ENCODE assay signal across 27 cellular contexts in genomic region chr4:125517831-125518230, GRCh38.
"Had no signal": no experiment of that assay in that cellular context is flagged by ENCODE, and none has a peak within 500 bp of the region (broad histone marks: within the 10 kb centered on the region; RNA-seq: fewer than 3 reads in every experiment).

No MANE protein-coding gene starts in this region.

- FAIRE-seq: TTC549 had no signal

- H3K4me1 Mint-ChIP-seq: activated CD4-positive, alpha-beta T cell treated with anti-CD3 and anti-CD28 coated beads, Interleukin-2, amount 10 ng/mL, durations not matched to agents 24 days and 14 days; activated naive CD8-positive, alpha-beta T cell treated with anti-CD3 and anti-CD28 coated beads for 36 hours; activated T-helper 17 cell treated with anti-CD3 and anti-CD28 coated beads, Interleukin-2, amount 50 U/mL, for 72 hours; central memory CD8-positive, alpha-beta T cell had no signal

- ATAC-seq: activated CD8-positive, alpha-beta T cell treated with anti-CD3 and anti-CD28 coated beads for 36 hours; activated T-cell treated with anti-CD3 and anti-CD28 coated beads, Interleukin-2, amount 50 U/mL, for 72 hours; activated T-helper 17 cell treated with anti-CD3 and anti-CD28 coated beads, Interleukin-2, amount 50 U/mL, for 72 hours had no signal

- H3K36me3 Mint-ChIP-seq: activated naive CD8-positive, alpha-beta T cell treated with anti-CD3 and anti-CD28 coated beads for 36 hours had no signal

- H3K9me3 ChIP-seq: Peyer's patch had no signal

- H3K27ac ChIP-seq: cardiac muscle cell, Peyer's patch had no signal

- H3K36me3 ChIP-seq: cardiac muscle cell, Peyer's patch had no signal

- DNase-seq: activated CD4-positive, alpha-beta T cell treated with anti-CD3 and anti-CD28 coated beads, Interleukin-2, amount 10 ng/mL, durations not matched to agents 24 days and 14 days; activated CD4-positive, alpha-beta T cell treated with anti-CD3 and anti-CD28 coated beads, Interleukin-2, amount 50 U/mL, for 4 hours; activated CD8-positive, alpha-beta T cell treated with anti-CD3 and anti-CD28 coated beads for 36 hours; activated effector memory CD4-positive, alpha-beta T cell treated with anti-CD3 and anti-CD28 coated beads, Interleukin-2, amount 50 U/mL, for 16 hours; activated naive CD4-positive, alpha-beta T cell; activated naive CD4-positive, alpha-beta T cell treated with anti-CD3 and anti-CD28 coated beads, Interleukin-2, amount 50 U/mL, for 16 hours; activated naive CD8-positive, alpha-beta T cell treated with anti-CD3 and anti-CD28 coated beads for 36 hours; activated T-cell treated with anti-CD3 and anti-CD28 coated beads, Interleukin-2, amount 50 U/mL, for 1 hour; activated T-cell treated with anti-CD3 and anti-CD28 coated beads, Interleukin-2, amount 50 U/mL, for 72 hours; amniotic stem cell; aorta; Karpas-422; KBM-7; NCI-H1105; NCI-H1417 treated with DMSO at 0.1 percent for 48 hours; NCI-H1930; NCI-H2081 treated with DMSO at 0.1 percent for 48 hours; NCI-H226; NCI-H446 treated with DMSO at 0.1 percent for 48 hours; NCI-H524 treated with DMSO at 0.1 percent for 48 hours; Peyer's patch; RPMI8226; SHP77 treated with DMSO at 0.1 percent for 48 hours had no signal

- H3K9me3 Mint-ChIP-seq: activated CD4-positive, alpha-beta T cell treated with anti-CD3 and anti-CD28 coated beads, Interleukin-2, amount 10 ng/mL, durations not matched to agents 24 days and 14 days; activated naive CD8-positive, alpha-beta T cell treated with anti-CD3 and anti-CD28 coated beads for 36 hours had no signal

- H3K4me1 ChIP-seq: Peyer's patch had no signal

- H3K4me3 Mint-ChIP-seq: activated CD4-positive, alpha-beta T cell treated with anti-CD3 and anti-CD28 coated beads, Interleukin-2, amount 10 ng/mL, durations not matched to agents 24 days and 14 days; activated CD8-positive, alpha-beta T cell treated with anti-CD3 and anti-CD28 coated beads for 36 hours; activated naive CD8-positive, alpha-beta T cell treated with anti-CD3 and anti-CD28 coated beads for 36 hours; activated T-cell treated with anti-CD3 and anti-CD28 coated beads, Interleukin-2, amount 50 U/mL, for 72 hours; activated T-helper 17 cell treated with anti-CD3 and anti-CD28 coated beads, Interleukin-2, amount 50 U/mL, for 72 hours; central memory CD8-positive, alpha-beta T cell had no signal

- H3K27me3 ChIP-seq: cardiac muscle cell, Peyer's patch had no signal

- H3K4me3 ChIP-seq: cardiac muscle cell, Peyer's patch had no signal

- H3K27ac Mint-ChIP-seq: activated CD4-positive, alpha-beta T cell treated with anti-CD3 and anti-CD28 coated beads, Interleukin-2, amount 10 ng/mL, durations not matched to agents 24 days and 14 days; activated CD8-positive, alpha-beta T cell treated with anti-CD3 and anti-CD28 coated beads for 36 hours; activated naive CD8-positive, alpha-beta T cell treated with anti-CD3 and anti-CD28 coated beads for 36 hours; activated T-cell treated with anti-CD3 and anti-CD28 coated beads, Interleukin-2, amount 50 U/mL, for 72 hours; activated T-helper 17 cell treated with anti-CD3 and anti-CD28 coated beads, Interleukin-2, amount 50 U/mL, for 72 hours had no signal

- H3K27me3 Mint-ChIP-seq: activated CD4-positive, alpha-beta T cell treated with anti-CD3 and anti-CD28 coated beads, Interleukin-2, amount 10 ng/mL, durations not matched to agents 24 days and 14 days; activated CD8-positive, alpha-beta T cell treated with anti-CD3 and anti-CD28 coated beads for 36 hours; activated naive CD8-positive, alpha-beta T cell treated with anti-CD3 and anti-CD28 coated beads for 36 hours; activated T-helper 17 cell treated with anti-CD3 and anti-CD28 coated beads, Interleukin-2, amount 50 U/mL, for 72 hours; central memory CD8-positive, alpha-beta T cell had no signal
